Comparison of ENCODE assay signal across 2 cellular contexts in the genomic region with DNA sequence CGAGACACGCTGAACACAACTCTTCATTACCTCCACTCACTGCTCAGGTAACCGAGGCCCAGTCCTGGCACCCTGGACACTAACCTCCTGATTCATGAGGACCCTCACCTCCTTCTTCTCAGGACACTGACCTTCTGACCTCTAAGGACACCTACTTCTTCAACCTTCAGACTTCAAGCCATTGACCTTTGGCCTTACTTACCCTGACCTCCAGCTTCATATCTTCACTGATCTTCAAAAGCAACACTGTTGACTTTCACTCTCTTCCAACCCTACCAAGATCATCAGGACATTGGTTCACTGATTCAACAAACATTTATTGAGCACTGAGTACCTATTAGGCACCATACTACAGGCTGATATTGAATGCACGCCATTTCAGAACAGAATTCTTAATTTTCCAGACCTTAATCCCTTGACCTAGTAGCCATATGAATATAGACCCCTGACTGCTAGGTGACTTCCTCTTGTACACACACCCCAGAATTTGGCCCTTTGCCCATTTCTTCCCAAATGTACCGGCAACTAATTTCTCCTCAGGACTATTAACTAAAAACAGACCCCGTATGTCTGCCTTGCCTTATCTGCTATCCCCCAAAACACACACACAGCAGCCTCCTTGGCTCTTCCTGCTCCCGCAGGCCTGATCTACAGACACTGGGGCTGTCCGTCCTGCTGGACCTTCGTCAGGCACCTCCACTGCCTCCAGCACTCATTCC.
TF ChIP-seq lines count a peak whose summit lies in the region.

No MANE protein-coding gene starts in this region.

TF ChIP-seq in SK-N-SH, 30 proteins besides CTCF, POLR2A, EP300 and RAD21:
- TF ChIP-seq TAF1 (IDR thresholded peaks at IDR 0.05; ENCODE audit: borderline replicate concordance, low read depth, low read length) (no peak), FOXM1 (IDR thresholded peaks at IDR 0.05; ENCODE audit: low read depth) (no peak), SIN3A (IDR thresholded peaks at IDR 0.05; ENCODE audit: borderline replicate concordance, low read depth, low read length) (no peak), YY1 (IDR thresholded peaks at IDR 0.05; ENCODE audit: low read depth) (no peak), SMC3 (IDR thresholded peaks at IDR 0.05; ENCODE audit: low read depth, low read length) (no peak), NFIC (IDR thresholded peaks at IDR 0.05; ENCODE audit: borderline replicate concordance) (no peak)
- TF ChIP-seq, protein P1, sequence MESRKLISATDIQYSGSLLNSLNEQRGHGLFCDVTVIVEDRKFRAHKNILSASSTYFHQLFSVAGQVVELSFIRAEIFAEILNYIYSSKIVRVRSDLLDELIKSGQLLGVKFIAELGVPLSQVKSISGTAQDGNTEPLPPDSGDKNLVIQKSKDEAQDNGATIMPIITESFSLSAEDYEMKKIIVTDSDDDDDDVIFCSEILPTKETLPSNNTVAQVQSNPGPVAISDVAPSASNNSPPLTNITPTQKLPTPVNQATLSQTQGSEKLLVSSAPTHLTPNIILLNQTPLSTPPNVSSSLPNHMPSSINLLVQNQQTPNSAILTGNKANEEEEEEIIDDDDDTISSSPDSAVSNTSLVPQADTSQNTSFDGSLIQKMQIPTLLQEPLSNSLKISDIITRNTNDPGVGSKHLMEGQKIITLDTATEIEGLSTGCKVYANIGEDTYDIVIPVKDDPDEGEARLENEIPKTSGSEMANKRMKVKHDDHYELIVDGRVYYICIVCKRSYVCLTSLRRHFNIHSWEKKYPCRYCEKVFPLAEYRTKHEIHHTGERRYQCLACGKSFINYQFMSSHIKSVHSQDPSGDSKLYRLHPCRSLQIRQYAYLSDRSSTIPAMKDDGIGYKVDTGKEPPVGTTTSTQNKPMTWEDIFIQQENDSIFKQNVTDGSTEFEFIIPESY (IDR thresholded peaks at IDR 0.05; ENCODE audit: borderline replicate concordance, low read depth): no peak

TF ChIP-seq in SK-N-SH treated with all-trans-retinoic acid at 6 μM for 48 hours, 23 proteins besides CTCF, POLR2A, EP300 and RAD21:
- TF ChIP-seq ZNF70 (CRISPR knock-in tag; IDR thresholded peaks at IDR 0.05): no peak
- no peak for TF ChIP-seq ZNF8 (CRISPR knock-in tag; IDR thresholded peaks at IDR 0.05)
- TF ChIP-seq ZNF565 (CRISPR knock-in tag; conservative IDR thresholded peaks at IDR 0.05; ENCODE audit: low read depth): no peak
- TF ChIP-seq, protein P2, sequence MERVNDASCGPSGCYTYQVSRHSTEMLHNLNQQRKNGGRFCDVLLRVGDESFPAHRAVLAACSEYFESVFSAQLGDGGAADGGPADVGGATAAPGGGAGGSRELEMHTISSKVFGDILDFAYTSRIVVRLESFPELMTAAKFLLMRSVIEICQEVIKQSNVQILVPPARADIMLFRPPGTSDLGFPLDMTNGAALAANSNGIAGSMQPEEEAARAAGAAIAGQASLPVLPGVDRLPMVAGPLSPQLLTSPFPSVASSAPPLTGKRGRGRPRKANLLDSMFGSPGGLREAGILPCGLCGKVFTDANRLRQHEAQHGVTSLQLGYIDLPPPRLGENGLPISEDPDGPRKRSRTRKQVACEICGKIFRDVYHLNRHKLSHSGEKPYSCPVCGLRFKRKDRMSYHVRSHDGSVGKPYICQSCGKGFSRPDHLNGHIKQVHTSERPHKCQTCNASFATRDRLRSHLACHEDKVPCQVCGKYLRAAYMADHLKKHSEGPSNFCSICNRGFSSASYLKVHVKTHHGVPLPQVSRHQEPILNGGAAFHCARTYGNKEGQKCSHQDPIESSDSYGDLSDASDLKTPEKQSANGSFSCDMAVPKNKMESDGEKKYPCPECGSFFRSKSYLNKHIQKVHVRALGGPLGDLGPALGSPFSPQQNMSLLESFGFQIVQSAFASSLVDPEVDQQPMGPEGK (CRISPR knock-in tag; IDR thresholded peaks at IDR 0.05; ENCODE audit: borderline replicate concordance): no peak
- no peak for TF ChIP-seq BACH2 (CRISPR knock-in tag; IDR thresholded peaks at IDR 0.05; ENCODE audit: borderline replicate concordance)
- TF ChIP-seq CSDC2 (CRISPR knock-in tag; IDR thresholded peaks at IDR 0.05): no peak
- TF ChIP-seq GLIS3 (CRISPR knock-in tag; IDR thresholded peaks at IDR 0.05): no peak
- TF ChIP-seq SNAI2 (CRISPR knock-in tag; IDR thresholded peaks at IDR 0.05): no peak
- TF ChIP-seq PPARA (CRISPR knock-in tag; IDR thresholded peaks at IDR 0.05; ENCODE audit: borderline replicate concordance): no peak
- TF ChIP-seq OSR1 (CRISPR knock-in tag; IDR thresholded peaks at IDR 0.05): no peak
- TF ChIP-seq ISL1 (CRISPR knock-in tag; IDR thresholded peaks at IDR 0.05): no peak
- TF ChIP-seq ZFP3 (CRISPR knock-in tag; IDR thresholded peaks at IDR 0.05): no peak
- TF ChIP-seq, protein P3, sequence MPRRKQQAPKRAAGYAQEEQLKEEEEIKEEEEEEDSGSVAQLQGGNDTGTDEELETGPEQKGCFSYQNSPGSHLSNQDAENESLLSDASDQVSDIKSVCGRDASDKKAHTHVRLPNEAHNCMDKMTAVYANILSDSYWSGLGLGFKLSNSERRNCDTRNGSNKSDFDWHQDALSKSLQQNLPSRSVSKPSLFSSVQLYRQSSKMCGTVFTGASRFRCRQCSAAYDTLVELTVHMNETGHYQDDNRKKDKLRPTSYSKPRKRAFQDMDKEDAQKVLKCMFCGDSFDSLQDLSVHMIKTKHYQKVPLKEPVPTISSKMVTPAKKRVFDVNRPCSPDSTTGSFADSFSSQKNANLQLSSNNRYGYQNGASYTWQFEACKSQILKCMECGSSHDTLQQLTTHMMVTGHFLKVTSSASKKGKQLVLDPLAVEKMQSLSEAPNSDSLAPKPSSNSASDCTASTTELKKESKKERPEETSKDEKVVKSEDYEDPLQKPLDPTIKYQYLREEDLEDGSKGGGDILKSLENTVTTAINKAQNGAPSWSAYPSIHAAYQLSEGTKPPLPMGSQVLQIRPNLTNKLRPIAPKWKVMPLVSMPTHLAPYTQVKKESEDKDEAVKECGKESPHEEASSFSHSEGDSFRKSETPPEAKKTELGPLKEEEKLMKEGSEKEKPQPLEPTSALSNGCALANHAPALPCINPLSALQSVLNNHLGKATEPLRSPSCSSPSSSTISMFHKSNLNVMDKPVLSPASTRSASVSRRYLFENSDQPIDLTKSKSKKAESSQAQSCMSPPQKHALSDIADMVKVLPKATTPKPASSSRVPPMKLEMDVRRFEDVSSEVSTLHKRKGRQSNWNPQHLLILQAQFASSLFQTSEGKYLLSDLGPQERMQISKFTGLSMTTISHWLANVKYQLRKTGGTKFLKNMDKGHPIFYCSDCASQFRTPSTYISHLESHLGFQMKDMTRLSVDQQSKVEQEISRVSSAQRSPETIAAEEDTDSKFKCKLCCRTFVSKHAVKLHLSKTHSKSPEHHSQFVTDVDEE (CRISPR knock-in tag; IDR thresholded peaks at IDR 0.05): no peak
- TF ChIP-seq ZC3H10 (CRISPR knock-in tag; IDR thresholded peaks at IDR 0.05): no peak
- TF ChIP-seq, protein P4, sequence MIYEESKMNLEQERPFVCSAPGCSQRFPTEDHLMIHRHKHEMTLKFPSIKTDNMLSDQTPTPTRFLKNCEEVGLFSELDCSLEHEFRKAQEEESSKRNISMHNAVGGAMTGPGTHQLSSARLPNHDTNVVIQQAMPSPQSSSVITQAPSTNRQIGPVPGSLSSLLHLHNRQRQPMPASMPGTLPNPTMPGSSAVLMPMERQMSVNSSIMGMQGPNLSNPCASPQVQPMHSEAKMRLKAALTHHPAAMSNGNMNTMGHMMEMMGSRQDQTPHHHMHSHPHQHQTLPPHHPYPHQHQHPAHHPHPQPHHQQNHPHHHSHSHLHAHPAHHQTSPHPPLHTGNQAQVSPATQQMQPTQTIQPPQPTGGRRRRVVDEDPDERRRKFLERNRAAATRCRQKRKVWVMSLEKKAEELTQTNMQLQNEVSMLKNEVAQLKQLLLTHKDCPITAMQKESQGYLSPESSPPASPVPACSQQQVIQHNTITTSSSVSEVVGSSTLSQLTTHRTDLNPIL (CRISPR knock-in tag; IDR thresholded peaks at IDR 0.05; ENCODE audit: low read depth): no peak
- TF ChIP-seq TOX (CRISPR knock-in tag; IDR thresholded peaks at IDR 0.05; ENCODE audit: borderline replicate concordance): no peak
- no peak for TF ChIP-seq CSRNP3 (CRISPR knock-in tag; IDR thresholded peaks at IDR 0.05)
- TF ChIP-seq TCF4 (CRISPR knock-in tag; IDR thresholded peaks at IDR 0.05; ENCODE audit: borderline replicate concordance): no peak
- TF ChIP-seq ARNTL (CRISPR knock-in tag; IDR thresholded peaks at IDR 0.05; ENCODE audit: borderline replicate concordance, low read depth): no peak
- no peak for TF ChIP-seq ESRRG (CRISPR knock-in tag; IDR thresholded peaks at IDR 0.05)
TF ChIP-seq in SK-N-SH treated with all-trans-retinoic acid at 6 μM for 48 hours: peak in this region for 0.
